17 cellular contexts compared by ENCODE assay signal in genomic region chr1:172951728-172952365, GRCh38.
A peak's percentile ranks its signal among the peaks of the same experiment; 100 is the strongest.
DNase-seq lines count a peak whose midpoint lies in the region; TF ChIP-seq lines count a peak whose summit lies in the region.
"Had no signal": no experiment of that assay in that cellular context is flagged by ENCODE, and none has a peak within 500 bp of the region (broad histone marks: within the 10 kb centered on the region; RNA-seq: fewer than 3 reads in every experiment).

No MANE protein-coding gene starts in this region.

- no peaks in the 10 kb centered on the region for H3K79me2 ChIP-seq in trophoblast cell (ENCODE audit: control insufficient read depth, insufficient read depth, low read length, poor library complexity)
- no peaks in the 10 kb centered on the region for H3K79me2 ChIP-seq in H9 (ENCODE audit: insufficient read depth, low read length)

- H3K4ac ChIP-seq in trophoblast cell (ENCODE audit: low read depth, low read length) (no peak overlapping the region), H9 (ENCODE audit: low read depth, low read length) (no peak overlapping the region)

- H3K27ac ChIP-seq in RWPE1, result no peak overlapping the region
- H3K27ac ChIP-seq in trophoblast cell (ENCODE audit: low read depth, low read length), result no peak overlapping the region
- no peak overlapping the region for H3K27ac ChIP-seq in H9 (ENCODE audit: insufficient read length, low read depth, low read length)
- H3K27ac ChIP-seq: colonic mucosa had no signal

- H3K9me3 Mint-ChIP-seq in T-helper 2 cell treated with Interferon-gamma antibody and Interleukin-4, amounts not matched to agents 5 μg/mL and 100 μg/mL, for 36 hours, result no peaks in the 10 kb centered on the region
- H3K9me3 Mint-ChIP-seq in H9, result no peaks in the 10 kb centered on the region
- H3K9me3 Mint-ChIP-seq: activated naive CD4-positive, alpha-beta T cell treated with anti-CD3 and anti-CD28 coated beads, Interleukin-2, amount 50 U/mL, for 72 hours; nephron progenitor cell had no signal

- H3K36me3 ChIP-seq in trophoblast cell (ENCODE audit: control insufficient read depth in 1 of 2, insufficient read depth in 2 of 2, low read length in 2 of 2), result no peaks in the 10 kb centered on the region
- H3K36me3 ChIP-seq: colonic mucosa had no signal

- H2BK5ac ChIP-seq in trophoblast cell (ENCODE audit: low read depth, low read length, poor library complexity) (no peak overlapping the region), H9 (ENCODE audit: insufficient read length, low read length) (no peak overlapping the region)

- no peak overlapping the region for H4K5ac ChIP-seq in H9 (ENCODE audit: insufficient read length, low read depth, low read length)

- H3K14ac ChIP-seq in trophoblast cell (ENCODE audit: low read length) (no peak overlapping the region), H9 (ENCODE audit: insufficient read depth, low read length) (no peak overlapping the region)

- H3K27me3 Mint-ChIP-seq in T-helper 2 cell treated with Interferon-gamma antibody and Interleukin-4, amounts not matched to agents 5 μg/mL and 100 μg/mL, for 36 hours (ENCODE audit: low read depth), result peaks cover 39% of the 10 kb centered on the region
- H3K27me3 Mint-ChIP-seq in H9 (ENCODE audit: low read depth), result no peaks in the 10 kb centered on the region

- H3K9me3 ChIP-seq in trophoblast cell (ENCODE audit: insufficient read depth, low read depth, low read length) (no peaks in the 10 kb centered on the region), H9 (ENCODE audit: control insufficient read depth, low read depth, low read length) (no peaks in the 10 kb centered on the region)
- H3K9me3 ChIP-seq: colonic mucosa had no signal

- H3K4me3 ChIP-seq in fibroblast of pulmonary artery (replicated peaks; ENCODE audit: low read depth, low read length), result no peak overlapping the region
- H3K4me3 ChIP-seq in trophoblast cell (ENCODE audit: low read depth, low read length), result no peak overlapping the region
- H3K4me3 ChIP-seq: colonic mucosa had no signal

- H2AFZ ChIP-seq in trophoblast cell (ENCODE audit: insufficient read depth, low read length, poor library complexity) (no peak overlapping the region), H9 (ENCODE audit: low read length) (no peak overlapping the region)

- H3K79me1 ChIP-seq in trophoblast cell (ENCODE audit: low read length) (no peaks in the 10 kb centered on the region), H9 (ENCODE audit: insufficient read depth, low read depth, low read length, poor library complexity, severe bottlenecking) (no peaks in the 10 kb centered on the region)

- no peak overlapping the region for H4K91ac ChIP-seq in trophoblast cell (ENCODE audit: low read depth, low read length)
- H4K91ac ChIP-seq in H9 (ENCODE audit: insufficient read length, low read depth, low read length), result no peak overlapping the region

- no peak overlapping the region for H3K27ac Mint-ChIP-seq in T-helper 2 cell treated with Interferon-gamma antibody and Interleukin-4, amounts not matched to agents 5 μg/mL and 100 μg/mL, for 36 hours
- no peak overlapping the region for H3K27ac Mint-ChIP-seq in H9
- H3K27ac Mint-ChIP-seq: activated naive CD4-positive, alpha-beta T cell treated with anti-CD3 and anti-CD28 coated beads, Interleukin-2, amount 50 U/mL, for 72 hours; nephron progenitor cell had no signal

- TF ChIP-seq CTCF in RWPE1 (conservative IDR thresholded peaks at IDR 0.05; ENCODE audit: low read depth) (no peak), fibroblast of pulmonary artery (IDR thresholded peaks at IDR 0.05; ENCODE audit: low read length, missing control alignments) (no peak), H9 (conservative IDR thresholded peaks at IDR 0.05) (no peak)

- H3K23ac ChIP-seq in trophoblast cell (ENCODE audit: low read length) (no peak overlapping the region), H9 (ENCODE audit: insufficient read length, low read depth, low read length) (no peak overlapping the region)

- H2BK120ac ChIP-seq in trophoblast cell (ENCODE audit: insufficient read depth, low read length, poor library complexity) (no peak overlapping the region), H9 (ENCODE audit: low read depth, low read length, poor library complexity, severe bottlenecking) (no peak overlapping the region)

- H3K27me3 ChIP-seq in trophoblast cell (ENCODE audit: insufficient read depth, low read length) (no peaks in the 10 kb centered on the region), H9 (ENCODE audit: insufficient read depth, low read length) (no peaks in the 10 kb centered on the region)
- H3K27me3 ChIP-seq: colonic mucosa had no signal

- no peak overlapping the region for H2BK15ac ChIP-seq in H9 (ENCODE audit: low read depth, low read length)

- POLR2A ChIA-PET in RWPE1 (lab: Yijun Ruan, JAX; ENCODE audit: low non-redundant PET), result no interaction called here

- DNase-seq in GM04503 (ENCODE audit: low read depth) (peak; percentile 76), RWPE1 (ENCODE audit: low spot score) (peak; percentile 40), fibroblast of pulmonary artery (ENCODE audit: low read depth) (peak; percentile 86), trophoblast cell (peak; percentile 46 to 88), DMS53 (lab: John Stamatoyannopoulos, UW) (no peak), ecto neural progenitor cell (ENCODE audit: low spot score) (no peak), H9 (no peak)
- no peak for DNase-seq in T-helper 2 cell treated with Interferon-gamma antibody and Interleukin-4, amounts not matched to agents 5 μg/mL and 100 μg/mL, for 36 hours (ENCODE audit: low spot score)
- DNase-seq: colonic mucosa, glutamatergic neuron, kidney glomerular epithelial cell, NCI-H1417 treated with DMSO at 0.1 percent for 48 hours, NCI-H526 treated with DMSO at 0.1 percent for 48 hours, nephron progenitor cell, SHP77 treated with DMSO at 0.1 percent for 48 hours, small intestine had no signal

- no peaks in the 10 kb centered on the region for H4K20me1 ChIP-seq in H9 (ENCODE audit: control insufficient read depth, insufficient read depth, insufficient read length)

- H3K4me2 ChIP-seq in trophoblast cell (ENCODE audit: low read length) (no peak overlapping the region), H9 (ENCODE audit: insufficient read depth, insufficient read length, low read length) (no peak overlapping the region)

- no peaks in the 10 kb centered on the region for H3K36me3 Mint-ChIP-seq in T-helper 2 cell treated with Interferon-gamma antibody and Interleukin-4, amounts not matched to agents 5 μg/mL and 100 μg/mL, for 36 hours (ENCODE audit: low read depth)
- no peaks in the 10 kb centered on the region for H3K36me3 Mint-ChIP-seq in H9 (ENCODE audit: insufficient read depth in 1 of 3, low read depth in 3 of 3)
- H3K36me3 Mint-ChIP-seq: activated naive CD4-positive, alpha-beta T cell treated with anti-CD3 and anti-CD28 coated beads, Interleukin-2, amount 50 U/mL, for 72 hours had no signal

- H2BK20ac ChIP-seq in H9 (ENCODE audit: low read depth, low read length, poor library complexity, severe bottlenecking), result no peak overlapping the region

- H3T11ph ChIP-seq in H9 (ENCODE audit: low read length), result no peak overlapping the region

- no peak overlapping the region for H3K18ac ChIP-seq in trophoblast cell (ENCODE audit: low read length)
- no peak overlapping the region for H3K18ac ChIP-seq in H9 (ENCODE audit: insufficient read length, low read depth, low read length)

- H3K4me1 Mint-ChIP-seq in T-helper 2 cell treated with Interferon-gamma antibody and Interleukin-4, amounts not matched to agents 5 μg/mL and 100 μg/mL, for 36 hours (ENCODE audit: low read depth), result peaks cover 5% of the 10 kb centered on the region
- H3K4me1 Mint-ChIP-seq in H9, result peaks cover 2 to 6% of the 10 kb centered on the region in 2 experiments; a peak in 1 of 4 replicates
- H3K4me1 Mint-ChIP-seq: nephron progenitor cell had no signal

- H2BK12ac ChIP-seq in trophoblast cell (ENCODE audit: low read length) (no peak overlapping the region), H9 (ENCODE audit: insufficient read length, low read depth, low read length) (no peak overlapping the region)

- no peak overlapping the region for H4K12ac ChIP-seq in trophoblast cell (ENCODE audit: low read depth, low read length)

- no peak overlapping the region for H3K56ac ChIP-seq in H9 (ENCODE audit: insufficient read length, low read depth, low read length)

- H3K4me3 Mint-ChIP-seq in T-helper 2 cell treated with Interferon-gamma antibody and Interleukin-4, amounts not matched to agents 5 μg/mL and 100 μg/mL, for 36 hours, result no peak overlapping the region
- H3K4me3 Mint-ChIP-seq in H9, result no peak overlapping the region
- H3K4me3 Mint-ChIP-seq: nephron progenitor cell had no signal

- H3K23me2 ChIP-seq in H9 (ENCODE audit: insufficient read length, low read depth, low read length, poor library complexity, severe bottlenecking), result no peaks in the 10 kb centered on the region

- H4K8ac ChIP-seq in trophoblast cell (ENCODE audit: low read depth, low read length) (no peak overlapping the region), H9 (replicated peaks; ENCODE audit: insufficient read length, low read depth, low read length) (no peak overlapping the region)

- H3K9ac ChIP-seq in trophoblast cell (ENCODE audit: low read length) (no peak overlapping the region), H9 (ENCODE audit: extremely low read depth, insufficient read length, low read length) (no peak overlapping the region)

- WGBS in trophoblast cell (ENCODE audit: extremely low coverage, insufficient coverage, insufficient read length), result no CpG with 5 or more reads among the region's 3 CpGs
- WGBS in H9 (ENCODE audit: extremely low coverage, insufficient read length, low lambda C conversion rate), result no CpG with 5 or more reads among the region's 3 CpGs

- CTCF ChIA-PET in RWPE1 (lab: Yijun Ruan, JAX), result interaction anchor here (0.5 kb wide), 1 partner anchor 78 kb away, joined by 3 read pairs; no protein-coding TSS in a partner anchor

- H2AK5ac ChIP-seq in trophoblast cell (ENCODE audit: low read length) (no peak overlapping the region), H9 (ENCODE audit: insufficient read length, low read length) (no peak overlapping the region)

- no peaks in the 10 kb centered on the region for H3K4me1 ChIP-seq in trophoblast cell (ENCODE audit: control insufficient read depth in 1 of 2, insufficient read depth in 2 of 2, low read length in 2 of 2)
- no peaks in the 10 kb centered on the region; the same call in 1 of the 2 replicates for H3K4me1 ChIP-seq in H9 (ENCODE audit: insufficient read depth, low read length)
- H3K4me1 ChIP-seq: colonic mucosa had no signal

Comparison
In these comparisons a context has a peak if more than half of its experiments do, and no peak if none do; other contexts are left out.
1. DNase-seq: peak in GM04503 (single experiment), RWPE1 (single experiment), fibroblast of pulmonary artery (single experiment) and trophoblast cell (2 of 2); none in DMS53 (single experiment), T-helper 2 cell treated with Interferon-gamma antibody and Interleukin-4, amounts not matched to agents 5 μg/mL and 100 μg/mL, for 36 hours (single experiment), ecto neural progenitor cell (single experiment) and H9 (single experiment).